ENCODE assay signal across 8 cellular contexts in genomic region chr2:159286709-159287441, GRCh38. TPM values are rescaled to one million over a fixed set of nuclear protein-coding genes. Genes with fewer than 3 reads are reported as not detected.
A peak's percentile ranks its signal among the peaks of the same experiment; 100 is the strongest.
DNase-seq lines count a peak whose midpoint lies in the region; ATAC-seq and TF ChIP-seq lines count a peak whose summit lies in the region.

No MANE protein-coding gene starts in this region.

- peak overlapping the region; percentile 77 to 91 (median 86) for H3K4me3 Mint-ChIP-seq in T-cell
- H3K4me3 Mint-ChIP-seq in progenitor cell of endocrine pancreas (ENCODE audit: low read depth), result peak overlapping the region; percentile 90

- TF ChIP-seq CTCF in GM13976 (IDR thresholded peaks at IDR 0.05; ENCODE audit: borderline replicate concordance, control extremely low read depth, extremely low read depth, insufficient read depth, missing control alignments) (no peak), progenitor cell of endocrine pancreas (IDR thresholded peaks at IDR 0.05; ENCODE audit: unreplicated experiment) (no peak)

- CTCF ChIA-PET in T-cell (lab: Charles Lee), result interaction anchor here in 1 of 2 donors (1.2 kb wide), 1 partner anchor 425 kb away, joined by 5 read pairs; the partner anchor contains the start of gene MARCHF7

- in situ Hi-C loops in GM13976 (cut with MboI; ENCODE audit: low sequenced_read_pairs, unreplicated experiment), result no loop called here

- H3K27ac Mint-ChIP-seq in T-cell (peak overlapping the region; percentile 76 to 89), progenitor cell of endocrine pancreas (peak overlapping the region; percentile 98)

- POLR2A ChIA-PET in T-cell (lab: Charles Lee), result interaction anchor here in 1 of 2 donors (1.1 kb wide), 1 partner anchor 426 kb away, joined by 4 read pairs; the partner anchor contains the start of gene MARCHF7

- H3K27me3 Mint-ChIP-seq in T-cell (no peaks in the 10 kb centered on the region), progenitor cell of endocrine pancreas (no peaks in the 10 kb centered on the region)

- intact Hi-C loops in left cardiac atrium (cut with DNase I), result no loop called here

- H3K36me3 Mint-ChIP-seq in T-cell, result peaks cover 3% of the 10 kb centered on the region
- H3K36me3 Mint-ChIP-seq in progenitor cell of endocrine pancreas (ENCODE audit: insufficient read depth), result peaks cover 1% of the 10 kb centered on the region

- ATAC-seq in HG02852 (IDR thresholded peaks at IDR 0.05; ENCODE audit: unreplicated experiment), result peak; percentile 89
- ATAC-seq in T-cell (replicated peaks in 1 of 4), result peak; percentile 98 to 99 (median 99)
- peak; percentile 99 for ATAC-seq in left cardiac atrium

- H3K4me1 Mint-ChIP-seq in T-cell (peaks cover 23 to 33% (median 25%) of the 10 kb centered on the region in 3 donors), progenitor cell of endocrine pancreas (ENCODE audit: low read depth) (peaks cover 23% of the 10 kb centered on the region)

- no peaks in the 10 kb centered on the region for H3K9me3 Mint-ChIP-seq in T-cell
- no peaks in the 10 kb centered on the region for H3K9me3 Mint-ChIP-seq in progenitor cell of endocrine pancreas (ENCODE audit: low read depth)

- DNase-seq in GM13976 (ENCODE audit: low spot score) (peak; percentile 99), NCI-H146 (lab: John Stamatoyannopoulos, UW) (peak; percentile 96), T-cell (peak; percentile 85 to 98 (median 93)), amniotic epithelial cell (ENCODE audit: low read depth) (peak; percentile 83), left cardiac atrium (peak; percentile 99), progenitor cell of endocrine pancreas (ENCODE audit: low spot score, unreplicated experiment) (peak; percentile 100), ureter (ENCODE audit: low spot score) (peak; percentile 98)

RNA-seq across cellular contexts. Expression of gene WDSUB1, which starts 0.4 kb away (rescaled TPM):
- 1 to 10 TPM; 4.4 to 7.7 (median 5.5) TPM for total RNA-seq in T-cell
- total RNA-seq in left cardiac atrium, result 1 to 10 TPM; 5.8 to 9.3 TPM
- total RNA-seq in progenitor cell of endocrine pancreas, result 13.0 and 14.9 TPM in 2 replicates
- total RNA-seq in ureter, result 12.8 TPM

Comparison
In these comparisons a context has a peak if more than half of its experiments do, and no peak if none do; other contexts are left out.
1. Peak in every context shown above with its lines: DNase-seq and ATAC-seq.